ENCODE assay signal across 17 cellular contexts in genomic region chr6:151351146-151351700, GRCh38. TPM values are rescaled to one million over a fixed set of nuclear protein-coding genes. Genes with fewer than 3 reads are reported as not detected.
A peak's percentile ranks its signal among the peaks of the same experiment; 100 is the strongest.
DNase-seq lines count a peak whose midpoint lies in the region; FAIRE-seq and TF ChIP-seq lines count a peak whose summit lies in the region.
"Had no signal": no experiment of that assay in that cellular context is flagged by ENCODE, and none has a peak within 500 bp of the region (broad histone marks: within the 10 kb centered on the region; RNA-seq: fewer than 3 reads in every experiment).

No MANE protein-coding gene starts in this region.

- FAIRE-seq in bronchial epithelial cell (lab: Jason Lieb, UNC), result peak; percentile 47
- FAIRE-seq: GM12878, GM18507 had no signal

- H3K27ac ChIP-seq in vagina, result no peak overlapping the region

- H3K4me3 ChIP-seq in bronchial epithelial cell (ENCODE audit: low read depth, low read length), result no peak overlapping the region
- H3K4me3 ChIP-seq in vagina, result no peak overlapping the region
- H3K4me3 ChIP-seq: GM12878, GM23338 had no signal

- peak; percentile 37 for DNase-seq in DMS79 (lab: John Stamatoyannopoulos, UW)
- DNase-seq in DMS79 treated with DMSO at 0.1 percent for 48 hours (lab: John Stamatoyannopoulos, UW), result peak; percentile 41
- DNase-seq in bronchial epithelial cell (ENCODE audit: low read depth), result no peak
- DNase-seq in mesenteric fat pad (ENCODE audit: low spot score), result peak; percentile 68
- DNase-seq in vagina (ENCODE audit: extremely low spot score in 2 of 2), result no peak
- DNase-seq in NCI-H2196 treated with DMSO at 0.1 percent for 48 hours (lab: John Stamatoyannopoulos, UW; ENCODE audit: unreplicated experiment), result no peak
- DNase-seq in stimulated activated naive CD4-positive, alpha-beta T cell (lab: John Stamatoyannopoulos, UW), result no peak
- DNase-seq: Calu3; CD4-positive, alpha-beta memory T cell; COR-L47; DMS53; EL; GDM1; H9 had no signal

- intact Hi-C loops in vagina (cut with DNase I), result no loop called here

- H3K9me3 ChIP-seq in vagina, result no peaks in the 10 kb centered on the region

- H3K36me3 ChIP-seq in bronchial epithelial cell (ENCODE audit: control insufficient read depth, insufficient read depth, low read length) (peaks cover 1% of the 10 kb centered on the region), vagina (no peaks in the 10 kb centered on the region)

- H3K4me1 ChIP-seq in vagina, result no peaks in the 10 kb centered on the region

- no peak for TF ChIP-seq CTCF in bronchial epithelial cell (IDR thresholded peaks at IDR 0.05; ENCODE audit: insufficient read depth, low read length, severe bottlenecking)
- no peak for TF ChIP-seq CTCF in vagina (IDR thresholded peaks at IDR 0.05)

- no peaks in the 10 kb centered on the region for H3K27me3 ChIP-seq in bronchial epithelial cell (ENCODE audit: control insufficient read depth, insufficient read depth, low read length)
- no peaks in the 10 kb centered on the region for H3K27me3 ChIP-seq in vagina

- TF ChIP-seq POLR2A in vagina (IDR thresholded peaks at IDR 0.05), result no peak

RNA-seq across cellular contexts. Expression of gene ZBTB2, which starts 40.1 kb away (rescaled TPM):
- 5.4 and 9.2 TPM in 2 replicates for total RNA-seq in bronchial epithelial cell
- 10.7 TPM for total RNA-seq in mesenteric fat pad
- 15.0 TPM for total RNA-seq in vagina

Comparison
In these comparisons a context has a peak if more than half of its experiments do, and no peak if none do; other contexts are left out.
1. DNase-seq: peak in DMS79 (single experiment), DMS79 treated with DMSO at 0.1 percent for 48 hours (single experiment) and mesenteric fat pad (single experiment); none in bronchial epithelial cell (single experiment), vagina (0 of 2), NCI-H2196 treated with DMSO at 0.1 percent for 48 hours (single experiment) and stimulated activated naive CD4-positive, alpha-beta T cell (0 of 6).